1 cellular context compared by ENCODE assay signal in the genomic region with DNA sequence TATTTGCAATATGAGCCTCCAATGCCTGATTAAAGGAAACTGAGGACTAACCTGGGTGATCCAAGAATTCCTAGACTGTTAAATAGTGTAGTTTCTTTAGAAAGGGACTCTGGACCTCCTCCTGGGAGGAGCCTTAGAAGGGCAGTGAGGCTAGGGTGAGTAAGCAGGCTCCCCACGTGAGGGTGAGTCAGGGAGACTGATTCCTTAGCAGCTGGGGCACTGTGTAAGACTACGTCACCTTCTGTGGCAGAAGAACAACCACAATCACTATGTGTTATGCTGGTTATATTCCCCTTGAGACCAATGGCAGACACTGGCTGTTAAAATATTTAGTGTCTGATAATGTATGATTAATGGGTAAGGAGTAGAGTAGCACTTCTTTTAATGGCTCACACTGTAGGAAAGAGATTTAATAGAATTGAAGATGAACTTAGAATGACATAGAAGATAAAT.
TF ChIP-seq lines count a peak whose summit lies in the region.

No MANE protein-coding gene starts in this region.

TF ChIP-seq in HepG2, 621 proteins besides CTCF, POLR2A, EP300 and RAD21:
- TF ChIP-seq PHF8 (CRISPR knock-in tag; IDR thresholded peaks at IDR 0.05) = no peak
- TF ChIP-seq ZNF333 (CRISPR knock-in tag; IDR thresholded peaks at IDR 0.05; ENCODE audit: borderline replicate concordance) = no peak
- no peak for TF ChIP-seq ZNF777 (CRISPR knock-in tag; IDR thresholded peaks at IDR 0.05)
- TF ChIP-seq BHLHE40 (IDR thresholded peaks at IDR 0.05; ENCODE audit: low read length) = 0 out of 2 replicates have a peak, but pooled peaks have one; percentile 12
- TF ChIP-seq FOSL2 (CRISPR knock-in tag; IDR thresholded peaks at IDR 0.05) = peak; percentile 34; the same call in 1 of the 2 replicates
- TF ChIP-seq MXI1 (IDR thresholded peaks at IDR 0.05; ENCODE audit: borderline replicate concordance, low read depth, low read length) = no peak
TF ChIP-seq in HepG2: peak in this region for 2.
